ENCODE assay signal across 8 cellular contexts in genomic region chr6:73652637-73653570, GRCh38.
DNase-seq lines count a peak whose midpoint lies in the region; ATAC-seq and TF ChIP-seq lines count a peak whose summit lies in the region.

No MANE protein-coding gene starts in this region.

- peak; percentile 61 for DNase-seq in AG08395 (ENCODE audit: low spot score)
- peak; percentile 12 for DNase-seq in NCI-H2227 treated with DMSO at 0.1 percent for 48 hours (lab: John Stamatoyannopoulos, UW)
- DNase-seq in activated CD4-positive, CD25-positive, alpha-beta regulatory T cell (lab: John Stamatoyannopoulos, UW): peak; percentile 7 to 49 (median 29)
- peak; percentile 45 for DNase-seq in choroid plexus epithelial cell (ENCODE audit: low read depth)
- peak; percentile 49 for DNase-seq in kidney glomerular epithelial cell (lab: John Stamatoyannopoulos, UW)
- DNase-seq in stimulated activated CD4-positive, alpha-beta T cell treated with anti-CD3 and anti-CD28 coated beads, Interleukin-1b, Interleukin-23, amount 100 ng/mL, for 48 hours: peak; percentile 69

- TF ChIP-seq CTCF in choroid plexus epithelial cell (conservative IDR thresholded peaks at IDR 0.05; ENCODE audit: low read depth, low read length): peak; percentile 38

- ATAC-seq in GM18867 (IDR thresholded peaks at IDR 0.05; ENCODE audit: unreplicated experiment): peak; percentile 53
- peak; percentile 44 for ATAC-seq in HG03108 (IDR thresholded peaks at IDR 0.05; ENCODE audit: unreplicated experiment)

- H3K4me3 ChIP-seq in choroid plexus epithelial cell (ENCODE audit: low read depth, low read length): peak overlapping the region; percentile 96

Comparison
In these comparisons a context has a peak if more than half of its experiments do, and no peak if none do; other contexts are left out.
1. Peak in every context shown above with its lines: DNase-seq, ATAC-seq and H3K4me3 ChIP-seq.
2. DNase-seq: peak in every context shown above with its lines; median percentile 69 in stimulated activated CD4-positive, alpha-beta T cell treated with anti-CD3 and anti-CD28 coated beads, Interleukin-1b, Interleukin-23, amount 100 ng/mL, for 48 hours; 61 in AG08395; 49 in kidney glomerular epithelial cell; 45 in choroid plexus epithelial cell; 29 in activated CD4-positive, CD25-positive, alpha-beta regulatory T cell; 12 in NCI-H2227 treated with DMSO at 0.1 percent for 48 hours.